ENCODE assay signal across 1 cellular context in genomic region chr5:33523208-33523771, GRCh38.
TF ChIP-seq lines count a peak whose summit lies in the region.

No MANE protein-coding gene starts in this region.

TF ChIP-seq in HEK293, 187 proteins besides CTCF, POLR2A, EP300 and RAD21 (continued from another document):
- TF ChIP-seq ZNF48 (tag by site-specific recombination; IDR thresholded peaks at IDR 0.05) (no peak), ZNF530 (tag by site-specific recombination; IDR thresholded peaks at IDR 0.05; ENCODE audit: low read depth) (no peak), ZNF514 (tag by site-specific recombination; IDR thresholded peaks at IDR 0.05) (no peak), ZNF404 (tag by site-specific recombination; IDR thresholded peaks at IDR 0.05) (no peak), ZFP3 (tag by site-specific recombination; IDR thresholded peaks at IDR 0.05; ENCODE audit: low read depth) (no peak)
- TF ChIP-seq, protein P1, sequence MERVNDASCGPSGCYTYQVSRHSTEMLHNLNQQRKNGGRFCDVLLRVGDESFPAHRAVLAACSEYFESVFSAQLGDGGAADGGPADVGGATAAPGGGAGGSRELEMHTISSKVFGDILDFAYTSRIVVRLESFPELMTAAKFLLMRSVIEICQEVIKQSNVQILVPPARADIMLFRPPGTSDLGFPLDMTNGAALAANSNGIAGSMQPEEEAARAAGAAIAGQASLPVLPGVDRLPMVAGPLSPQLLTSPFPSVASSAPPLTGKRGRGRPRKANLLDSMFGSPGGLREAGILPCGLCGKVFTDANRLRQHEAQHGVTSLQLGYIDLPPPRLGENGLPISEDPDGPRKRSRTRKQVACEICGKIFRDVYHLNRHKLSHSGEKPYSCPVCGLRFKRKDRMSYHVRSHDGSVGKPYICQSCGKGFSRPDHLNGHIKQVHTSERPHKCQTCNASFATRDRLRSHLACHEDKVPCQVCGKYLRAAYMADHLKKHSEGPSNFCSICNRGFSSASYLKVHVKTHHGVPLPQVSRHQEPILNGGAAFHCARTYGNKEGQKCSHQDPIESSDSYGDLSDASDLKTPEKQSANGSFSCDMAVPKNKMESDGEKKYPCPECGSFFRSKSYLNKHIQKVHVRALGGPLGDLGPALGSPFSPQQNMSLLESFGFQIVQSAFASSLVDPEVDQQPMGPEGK (tag by site-specific recombination; IDR thresholded peaks at IDR 0.05), result no peak
TF ChIP-seq in HEK293: peak in this region for 2.
